In genomic region chr9:123834218-123834906, GRCh38 we compare ENCODE assay signal across 12 cellular contexts.
DNase-seq lines count a peak whose midpoint lies in the region; ATAC-seq, FAIRE-seq and TF ChIP-seq lines count a peak whose summit lies in the region.
"Had no signal": no experiment of that assay in that cellular context is flagged by ENCODE, and none has a peak within 500 bp of the region (broad histone marks: within the 10 kb centered on the region; RNA-seq: fewer than 3 reads in every experiment).

No MANE protein-coding gene starts in this region.

- H3K4me3 Mint-ChIP-seq in activated B cell treated with CpG ODN at 0.5 μM for 24 hours: peak overlapping the region; percentile 76

- no peaks in the 10 kb centered on the region for H3K79me2 ChIP-seq in smooth muscle cell (ENCODE audit: low read depth)

- CTCF ChIA-PET in A673 (lab: Charles Lee) (no interaction called here), activated B cell treated with CpG ODN at 0.5 μM for 24 hours (lab: Charles Lee) (no interaction called here)

- H3F3A ChIP-seq in smooth muscle cell (ENCODE audit: low read depth): no peaks in the 10 kb centered on the region

- H3K4me1 Mint-ChIP-seq in activated B cell treated with CpG ODN at 0.5 μM for 24 hours: peaks cover 26% of the 10 kb centered on the region

- no peaks in the 10 kb centered on the region for H3K4me1 ChIP-seq in A673 (ENCODE audit: insufficient read depth, low read length, poor library complexity, severe bottlenecking)
- peaks cover 22% of the 10 kb centered on the region for H3K4me1 ChIP-seq in smooth muscle cell (ENCODE audit: low read depth)

- POLR2A ChIA-PET in A673 (lab: Charles Lee; ENCODE audit: low non-redundant PET) (no interaction called here), activated B cell treated with CpG ODN at 0.5 μM for 24 hours (lab: Charles Lee) (interaction anchor here (0.6 kb wide), 2 partner anchors 197 to 198 kb away, joined by 3 to 4 read pairs; no protein-coding TSS in a partner anchor)

- no peak overlapping the region for H3K27ac Mint-ChIP-seq in activated B cell treated with CpG ODN at 0.5 μM for 24 hours
- H3K27ac Mint-ChIP-seq: activated T-helper 2 cell treated with anti-CD3 and anti-CD28 coated beads, Interferon-gamma antibody, Interleukin-2, Interleukin-4, amounts not matched to agents 10 μg/mL and 5 μg/mL and 100 μg/mL, durations not matched to agents 14 hours and 24 hours and 36 hours had no signal

- ATAC-seq in activated B cell treated with CpG ODN at 0.5 μM for 24 hours (ENCODE audit: low read depth) (no peak), HG02938 (IDR thresholded peaks at IDR 0.05; ENCODE audit: unreplicated experiment) (no peak), HG02610 (IDR thresholded peaks at IDR 0.05; ENCODE audit: unreplicated experiment) (no peak)

- H3K27me3 ChIP-seq in A673 (replicated peaks; ENCODE audit: insufficient read depth, low read depth, low read length, poor library complexity): peaks cover 55% of the 10 kb centered on the region
- H3K27me3 ChIP-seq in smooth muscle cell (ENCODE audit: low read depth): no peaks in the 10 kb centered on the region
- H3K27me3 ChIP-seq: heart right ventricle had no signal

- no TSS peak for BruUV-seq in A673 (replicated peaks; lab: Mats Ljungman, UMichigan)

- H3K9ac ChIP-seq in smooth muscle cell (ENCODE audit: low read depth): no peak overlapping the region

- H3K27ac ChIP-seq in A673 (ENCODE audit: low read depth, low read length, poor library complexity, severe bottlenecking) (no peak overlapping the region), smooth muscle cell (ENCODE audit: low read depth) (no peak overlapping the region)

- no peak overlapping the region for H2AFZ ChIP-seq in smooth muscle cell (ENCODE audit: low read depth)

- H3K9me3 ChIP-seq in A673 (ENCODE audit: low read depth, low read length, poor library complexity, severe bottlenecking) (peaks cover under 1% of the 10 kb centered on the region), smooth muscle cell (replicated peaks; ENCODE audit: low read depth) (peaks cover 8% of the 10 kb centered on the region)

- 75% methylated on average over 7 of the region's 7 CpGs for WGBS in smooth muscle cell (ENCODE audit: low lambda C conversion rate)

- no peak for TF ChIP-seq CTCF in A673 (conservative IDR thresholded peaks at IDR 0.05; ENCODE audit: low read depth, low read length)
- no peak for TF ChIP-seq CTCF in activated B cell treated with CpG ODN at 0.5 μM for 24 hours (IDR thresholded peaks at IDR 0.05)
- TF ChIP-seq CTCF in smooth muscle cell (IDR thresholded peaks at IDR 0.05; ENCODE audit: borderline replicate concordance, insufficient read depth, poor library complexity, severe bottlenecking): no peak

- H3K4me3 ChIP-seq in A673 (ENCODE audit: low read depth, low read length, poor library complexity, severe bottlenecking) (no peak overlapping the region), smooth muscle cell (no peak overlapping the region)

- peaks cover 6% of the 10 kb centered on the region for H4K20me1 ChIP-seq in smooth muscle cell (ENCODE audit: low read depth)

- intact Hi-C loops in A673 (cut with micrococcal nuclease; ENCODE audit: unreplicated experiment) (no loop called here), activated B cell treated with CpG ODN at 0.5 μM for 24 hours (cut with micrococcal nuclease) (loop anchor here (2.0 kb wide), 1 partner anchor 174 kb away; no protein-coding TSS in a partner anchor)

- peak; percentile 21 for FAIRE-seq in GM19239 (lab: Jason Lieb, UNC)

- DNase-seq in A673 (ENCODE audit: low spot score) (peak; percentile 12), GM19239 (ENCODE audit: insufficient read length, low spot score) (no peak), activated B cell treated with CpG ODN at 0.5 μM for 24 hours (no peak), kidney glomerular epithelial cell (lab: John Stamatoyannopoulos, UW) (peak; percentile 7), ecto neural progenitor cell (ENCODE audit: low spot score) (no peak), smooth muscle cell (lab: John Stamatoyannopoulos, UW; ENCODE audit: unreplicated experiment) (no peak)
- DNase-seq: activated CD4-positive, CD25-positive, alpha-beta regulatory T cell treated with anti-CD3 and anti-CD28 coated beads, Interleukin-2, amount 50 U/mL, for 72 hours; Right ventricle myocardium superior had no signal

- H3K36me3 ChIP-seq in A673 (ENCODE audit: insufficient read depth, low read length, poor library complexity, severe bottlenecking) (no peaks in the 10 kb centered on the region), smooth muscle cell (ENCODE audit: low read depth) (no peaks in the 10 kb centered on the region)
- H3K36me3 ChIP-seq: heart right ventricle had no signal

- H3K9me3 Mint-ChIP-seq in activated B cell treated with CpG ODN at 0.5 μM for 24 hours: peaks cover 16% of the 10 kb centered on the region

- H3K4me2 ChIP-seq in smooth muscle cell: no peak overlapping the region

- no peaks in the 10 kb centered on the region for H3K27me3 Mint-ChIP-seq in activated B cell treated with CpG ODN at 0.5 μM for 24 hours

- peaks cover 17% of the 10 kb centered on the region for H3K36me3 Mint-ChIP-seq in activated B cell treated with CpG ODN at 0.5 μM for 24 hours (ENCODE audit: low read depth)

Comparison
In these comparisons a context has a peak if more than half of its experiments do, and no peak if none do; other contexts are left out.
1. DNase-seq: peak in A673 (single experiment) and kidney glomerular epithelial cell (single experiment); none in GM19239 (single experiment), activated B cell treated with CpG ODN at 0.5 μM for 24 hours (single experiment), ecto neural progenitor cell (single experiment) and smooth muscle cell (single experiment).